24 cellular contexts compared by ENCODE assay signal in genomic region chr2:240346015-240346752, GRCh38.
"Had no signal": no experiment of that assay in that cellular context is flagged by ENCODE, and none has a peak within 500 bp of the region (broad histone marks: within the 10 kb centered on the region; RNA-seq: fewer than 3 reads in every experiment).

No MANE protein-coding gene starts in this region.

- ATAC-seq: activated T-cell treated with anti-CD3 and anti-CD28 coated beads, Interleukin-2, amount 50 U/mL, for 4 hours; K562; T-helper 17 cell; WTC11 had no signal

- H3K4me3 Mint-ChIP-seq: activated naive CD4-positive, alpha-beta T cell treated with anti-CD3 and anti-CD28 coated beads, Interleukin-2, amount 10 ng/mL, durations not matched to agents 7 days and 5 days; activated naive CD8-positive, alpha-beta T cell treated with anti-CD3 and anti-CD28 coated beads, Interleukin-2, amount 10 ng/mL, durations not matched to agents 7 days and 5 days; activated T-cell treated with anti-CD3 and anti-CD28 coated beads, Interleukin-2, amount 50 U/mL, for 4 hours; T-helper 17 cell; WTC11 had no signal

- H3K27ac ChIP-seq: adrenal gland, Peyer's patch, RWPE1 had no signal

- H3K27ac Mint-ChIP-seq: activated naive CD4-positive, alpha-beta T cell treated with anti-CD3 and anti-CD28 coated beads, Interleukin-2, amount 10 ng/mL, durations not matched to agents 7 days and 5 days; activated naive CD8-positive, alpha-beta T cell treated with anti-CD3 and anti-CD28 coated beads, Interleukin-2, amount 10 ng/mL, durations not matched to agents 7 days and 5 days; T-helper 17 cell; WTC11 had no signal

- H3K4me3 ChIP-seq: adrenal gland, K562, Peyer's patch had no signal

- H3K27me3 Mint-ChIP-seq: activated naive CD4-positive, alpha-beta T cell treated with anti-CD3 and anti-CD28 coated beads, Interleukin-2, amount 10 ng/mL, durations not matched to agents 7 days and 5 days had no signal

- H3K9me3 Mint-ChIP-seq: activated naive CD4-positive, alpha-beta T cell treated with anti-CD3 and anti-CD28 coated beads, Interleukin-2, amount 10 ng/mL, durations not matched to agents 7 days and 5 days; activated naive CD8-positive, alpha-beta T cell treated with anti-CD3 and anti-CD28 coated beads, Interleukin-2, amount 10 ng/mL, durations not matched to agents 7 days and 5 days; activated T-cell treated with anti-CD3 and anti-CD28 coated beads, Interleukin-2, amount 50 U/mL, for 4 hours had no signal

- DNase-seq: activated CD4-positive, alpha-beta T cell treated with anti-CD3 and anti-CD28 coated beads for 48 hours; activated CD4-positive, alpha-beta T cell treated with anti-CD3 and anti-CD28 coated beads, Interleukin-2, amount 50 U/mL, for 4 hours; activated CD4-positive, CD25-positive, alpha-beta regulatory T cell treated with anti-CD3 and anti-CD28 coated beads, Interleukin-2, amount 50 U/mL, for 72 hours; activated gamma-delta T cell treated with Interleukin-2 at 50 U/mL for 16 hours; activated naive CD4-positive, alpha-beta T cell treated with anti-CD3 and anti-CD28 coated beads, Interleukin-2, amount 10 ng/mL, durations not matched to agents 7 days and 5 days; activated naive CD8-positive, alpha-beta T cell treated with anti-CD3 and anti-CD28 coated beads, Interleukin-2, amount 10 ng/mL, durations not matched to agents 7 days and 5 days; activated T-cell treated with anti-CD3 and anti-CD28 coated beads, Interleukin-2, amount 50 U/mL, for 4 hours; adrenal gland; anterior cingulate cortex; Karpas-422; MM.1S; NCI-H1105; NCI-H1436; NCI-H1694 treated with DMSO at 0.1 percent for 48 hours; NCI-H2029 treated with DMSO at 0.1 percent for 48 hours; NCI-H446; NCI-H524; SIG-M5; T-helper 17 cell; T-helper 9 cell had no signal

- H3K36me3 ChIP-seq: adrenal gland, Peyer's patch had no signal

- H3K4me1 Mint-ChIP-seq: activated naive CD4-positive, alpha-beta T cell treated with anti-CD3 and anti-CD28 coated beads, Interleukin-2, amount 10 ng/mL, durations not matched to agents 7 days and 5 days; activated naive CD8-positive, alpha-beta T cell treated with anti-CD3 and anti-CD28 coated beads, Interleukin-2, amount 10 ng/mL, durations not matched to agents 7 days and 5 days; WTC11 had no signal

- H3K36me3 Mint-ChIP-seq: activated naive CD4-positive, alpha-beta T cell treated with anti-CD3 and anti-CD28 coated beads, Interleukin-2, amount 10 ng/mL, durations not matched to agents 7 days and 5 days; activated naive CD8-positive, alpha-beta T cell treated with anti-CD3 and anti-CD28 coated beads, Interleukin-2, amount 10 ng/mL, durations not matched to agents 7 days and 5 days; WTC11 had no signal

- FAIRE-seq: K562 had no signal

- H3K4me1 ChIP-seq: adrenal gland, Peyer's patch had no signal

- H3K9me3 ChIP-seq: Peyer's patch had no signal

- H3K27me3 ChIP-seq: adrenal gland, Peyer's patch had no signal
